ENCODE assay signal across 8 cellular contexts in the genomic region with DNA sequence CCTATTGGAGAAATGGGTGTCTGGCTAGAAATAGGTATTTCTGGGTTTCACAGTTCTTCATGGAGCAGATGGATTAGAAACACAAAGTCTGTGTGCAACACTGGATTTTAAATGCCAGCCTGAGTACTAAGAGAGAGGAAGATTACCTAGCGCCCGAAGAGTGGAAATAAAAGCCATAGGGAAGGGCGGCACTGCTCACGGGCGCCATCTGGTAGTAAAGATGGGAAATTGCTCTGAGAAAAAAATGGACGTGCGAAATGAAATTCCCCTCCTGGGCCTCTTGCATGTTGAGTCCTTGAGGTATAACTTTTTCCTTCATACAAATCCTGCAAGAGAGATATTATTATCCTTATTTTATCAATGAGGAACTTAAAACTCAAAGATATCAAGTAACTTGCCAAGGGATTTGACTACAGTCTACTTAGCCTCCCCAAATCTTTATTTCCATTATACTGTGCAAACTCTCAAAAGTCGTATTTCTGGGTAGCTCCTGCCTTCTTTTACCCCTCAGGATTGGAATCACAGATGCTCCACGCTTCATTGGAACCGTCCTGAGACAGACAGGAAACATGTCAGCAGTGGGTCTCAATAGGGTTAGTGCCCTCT.
DNase-seq lines count a peak whose midpoint lies in the region; ATAC-seq and TF ChIP-seq lines count a peak whose summit lies in the region.

No MANE protein-coding gene starts in this region.

- TF ChIP-seq POLR2A in gastrocnemius medialis (IDR thresholded peaks at IDR 0.05) = no peak

- CTCF ChIA-PET in SK-N-SH (lab: Yijun Ruan, JAX) = interaction anchor here (0.5 to 6.9 kb wide), 69 partner anchors 8 to 432 kb away, joined by 3 to 104 read pairs (median 4); partner anchors contain the start of genes HLF and SMIM36

- DNase-seq in AG10803 (ENCODE audit: low read depth) (peak; percentile 51), MM.1S (peak; percentile 53), SK-N-SH (peak; percentile 57), right cardiac atrium (peak; percentile 22 to 64 (median 53)), gastrocnemius medialis (peak; percentile 7 to 25)

- H3K4me2 ChIP-seq in MM.1S (ENCODE audit: low read depth, low read length) = no peak overlapping the region
- H3K4me2 ChIP-seq in SK-N-SH = no peak overlapping the region

- no peak for TF ChIP-seq EP300 in SK-N-SH (IDR thresholded peaks at IDR 0.05; ENCODE audit: borderline replicate concordance in 1 of 2, low read depth in 1 of 2, low read length in 1 of 2)

- in situ Hi-C loops in gastrocnemius medialis (cut with MboI; ENCODE audit: low sequenced_read_pairs in 4 of 4) = no loop called here

- no peak overlapping the region for H2AFZ ChIP-seq in MM.1S (ENCODE audit: low read length)
- peak overlapping the region; percentile 14; the same call in 1 of the 2 replicates for H2AFZ ChIP-seq in SK-N-SH (ENCODE audit: low read depth)

- H3K9me2 ChIP-seq in MM.1S (replicated peaks; ENCODE audit: insufficient read depth, low read length) = no peaks in the 10 kb centered on the region
- no peaks in the 10 kb centered on the region for H3K9me2 ChIP-seq in SK-N-SH

- intact Hi-C loops in right cardiac atrium (cut with DNase I) (loop anchor here in 2 of 4 donors (5.0 to 10.0 kb wide), 3 partner anchors 114 to 357 kb away; no protein-coding TSS in a partner anchor), gastrocnemius medialis (cut with DNase I; ENCODE audit: low total_unique reads) (loop anchor here (1.0 to 5.0 kb wide), 3 partner anchors 28 to 356 kb away; no protein-coding TSS in a partner anchor)

- H3K36me3 ChIP-seq in MM.1S (replicated peaks; ENCODE audit: insufficient read depth, low read length) (no peaks in the 10 kb centered on the region), SK-N-SH (replicated peaks in 1 of 2; ENCODE audit: control insufficient read depth in 1 of 2, insufficient read depth in 2 of 2, low read length in 1 of 2) (no peaks in the 10 kb centered on the region), gastrocnemius medialis (no peaks in the 10 kb centered on the region)

- 9% methylated on average over 10 of the region's 10 CpGs for WGBS in SK-N-SH (ENCODE audit: low lambda C conversion rate)
- WGBS in right cardiac atrium = 13% methylated on average over 10 of the region's 10 CpGs

- peak; percentile 91 for TF ChIP-seq RAD21 in SK-N-SH (IDR thresholded peaks at IDR 0.05; ENCODE audit: low read length)

- no peaks in the 10 kb centered on the region for H3K27me3 ChIP-seq in MM.1S (replicated peaks; ENCODE audit: insufficient read depth, low read length)
- no peaks in the 10 kb centered on the region for H3K27me3 ChIP-seq in SK-N-SH (ENCODE audit: insufficient read depth)
- no peaks in the 10 kb centered on the region for H3K27me3 ChIP-seq in right cardiac atrium (ENCODE audit: control insufficient read depth, insufficient read depth)
- no peaks in the 10 kb centered on the region for H3K27me3 ChIP-seq in gastrocnemius medialis

- H3K4me1 ChIP-seq in MM.1S (ENCODE audit: low read length) = no peaks in the 10 kb centered on the region
- peaks cover 0 to 2% of the 10 kb centered on the region in 2 experiments; a peak in 1 of 4 replicates for H3K4me1 ChIP-seq in SK-N-SH (ENCODE audit: control insufficient read depth in 1 of 2, insufficient read depth in 2 of 2, low read depth in 1 of 2, low read length in 1 of 2)
- H3K4me1 ChIP-seq in right cardiac atrium (ENCODE audit: control insufficient read depth, insufficient read depth, low read length) = no peaks in the 10 kb centered on the region
- no peaks in the 10 kb centered on the region for H3K4me1 ChIP-seq in gastrocnemius medialis

- TF ChIP-seq CTCF in AG10803 (conservative IDR thresholded peaks at IDR 0.05; ENCODE audit: low read length) = peak; percentile 88
- peak; percentile 83 for TF ChIP-seq CTCF in MM.1S (IDR thresholded peaks at IDR 0.05; ENCODE audit: low read length)
- peak; percentile 98 for TF ChIP-seq CTCF in SK-N-SH (IDR thresholded peaks at IDR 0.05)
- peak; percentile 50 to 87 (median 68) for TF ChIP-seq CTCF in gastrocnemius medialis (IDR thresholded peaks at IDR 0.05 in 4 of 5, conservative IDR thresholded peaks at IDR 0.05 in 1 of 5)

- peak; percentile 65 for ATAC-seq in GM19452 (IDR thresholded peaks at IDR 0.05; ENCODE audit: unreplicated experiment)
- peak; percentile 74 to 79 for ATAC-seq in right cardiac atrium
- peak; percentile 47 to 75 for ATAC-seq in gastrocnemius medialis
- ATAC-seq in HG02884 (IDR thresholded peaks at IDR 0.05; ENCODE audit: unreplicated experiment) = no peak

- H3F3A ChIP-seq in MM.1S (ENCODE audit: insufficient read depth, low read length) (no peaks in the 10 kb centered on the region), SK-N-SH (replicated peaks; ENCODE audit: insufficient read depth) (no peaks in the 10 kb centered on the region)

- no peak overlapping the region for H3K27ac ChIP-seq in MM.1S (ENCODE audit: low read length)
- no peak overlapping the region for H3K27ac ChIP-seq in SK-N-SH (ENCODE audit: low read depth in 2 of 2, low read length in 1 of 2)
- peak overlapping the region; percentile 68 for H3K27ac ChIP-seq in angular gyrus (ENCODE audit: low read depth, low read length)
- no peak overlapping the region for H3K27ac ChIP-seq in right cardiac atrium (ENCODE audit: low read length)
- H3K27ac ChIP-seq in gastrocnemius medialis = no peak overlapping the region

- no peak overlapping the region for H3K9ac ChIP-seq in MM.1S (ENCODE audit: low read length)
- H3K9ac ChIP-seq in SK-N-SH = no peak overlapping the region

- H3K79me2 ChIP-seq in MM.1S (ENCODE audit: low read length) (no peaks in the 10 kb centered on the region), SK-N-SH (ENCODE audit: insufficient read depth) (no peaks in the 10 kb centered on the region)

- no peak overlapping the region for H3K4me3 ChIP-seq in AG10803 (ENCODE audit: low read length)
- H3K4me3 ChIP-seq in MM.1S (ENCODE audit: low read length) = no peak overlapping the region
- no peak overlapping the region for H3K4me3 ChIP-seq in SK-N-SH (ENCODE audit: low read depth in 2 of 2, low read length in 1 of 2)
- no peak overlapping the region for H3K4me3 ChIP-seq in right cardiac atrium (ENCODE audit: low read length)
- no peak overlapping the region for H3K4me3 ChIP-seq in gastrocnemius medialis

- H4K20me1 ChIP-seq in MM.1S (ENCODE audit: insufficient read depth, low read length) (no peaks in the 10 kb centered on the region), SK-N-SH (ENCODE audit: insufficient read depth) (no peaks in the 10 kb centered on the region)

- no peaks in the 10 kb centered on the region for H3K9me3 ChIP-seq in MM.1S (replicated peaks; ENCODE audit: insufficient read depth, low read length)
- no peaks in the 10 kb centered on the region for H3K9me3 ChIP-seq in SK-N-SH
- no peaks in the 10 kb centered on the region for H3K9me3 ChIP-seq in right cardiac atrium (ENCODE audit: control insufficient read depth, low read length)
- H3K9me3 ChIP-seq in gastrocnemius medialis = no peaks in the 10 kb centered on the region

- POLR2A ChIA-PET in SK-N-SH (lab: Yijun Ruan, JAX) = no interaction called here

TF ChIP-seq in SK-N-SH, 30 proteins besides CTCF, POLR2A, EP300 and RAD21:
- TF ChIP-seq TEAD4 (IDR thresholded peaks at IDR 0.05; ENCODE audit: borderline replicate concordance, insufficient read depth) (no peak), MEF2A (IDR thresholded peaks at IDR 0.05; ENCODE audit: borderline replicate concordance, low read depth) (no peak), NRF1 (IDR thresholded peaks at IDR 0.05; ENCODE audit: low read depth, low read length) (peak; percentile 25; the same call in 1 of the 2 replicates), TAF1 (IDR thresholded peaks at IDR 0.05; ENCODE audit: borderline replicate concordance, low read depth, low read length) (no peak), SMC3 (IDR thresholded peaks at IDR 0.05; ENCODE audit: low read depth, low read length) (peak; percentile 98), POLR2AphosphoS5 (IDR thresholded peaks at IDR 0.05; ENCODE audit: low read depth, low read length) (no peak), FOXJ3 (CRISPR knock-in tag; IDR thresholded peaks at IDR 0.05) (no peak), ELF1 (IDR thresholded peaks at IDR 0.05) (no peak), FOSL2 (IDR thresholded peaks at IDR 0.05; ENCODE audit: borderline replicate concordance, low read depth) (no peak), CHD2 (IDR thresholded peaks at IDR 0.05; ENCODE audit: low read length, partially characterized antibody) (peak; percentile 17), RFX5 (IDR thresholded peaks at IDR 0.05; ENCODE audit: low read length) (peak; percentile 10; the same call in 1 of the 2 replicates), NFIC (IDR thresholded peaks at IDR 0.05; ENCODE audit: borderline replicate concordance) (no peak), RCOR1 (IDR thresholded peaks at IDR 0.05; ENCODE audit: low read length) (no peak), MAX (IDR thresholded peaks at IDR 0.05; ENCODE audit: low read depth) (no peak), EZH2phosphoT487 (IDR thresholded peaks at IDR 0.05; ENCODE audit: borderline replicate concordance, low read depth) (no peak)
- TF ChIP-seq, protein P1, sequence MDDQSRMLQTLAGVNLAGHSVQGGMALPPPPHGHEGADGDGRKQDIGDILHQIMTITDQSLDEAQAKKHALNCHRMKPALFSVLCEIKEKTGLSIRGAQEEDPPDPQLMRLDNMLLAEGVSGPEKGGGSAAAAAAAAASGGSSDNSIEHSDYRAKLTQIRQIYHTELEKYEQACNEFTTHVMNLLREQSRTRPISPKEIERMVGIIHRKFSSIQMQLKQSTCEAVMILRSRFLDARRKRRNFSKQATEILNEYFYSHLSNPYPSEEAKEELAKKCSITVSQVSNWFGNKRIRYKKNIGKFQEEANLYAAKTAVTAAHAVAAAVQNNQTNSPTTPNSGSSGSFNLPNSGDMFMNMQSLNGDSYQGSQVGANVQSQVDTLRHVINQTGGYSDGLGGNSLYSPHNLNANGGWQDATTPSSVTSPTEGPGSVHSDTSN (IDR thresholded peaks at IDR 0.05) = no peak
- TF ChIP-seq, protein P2, sequence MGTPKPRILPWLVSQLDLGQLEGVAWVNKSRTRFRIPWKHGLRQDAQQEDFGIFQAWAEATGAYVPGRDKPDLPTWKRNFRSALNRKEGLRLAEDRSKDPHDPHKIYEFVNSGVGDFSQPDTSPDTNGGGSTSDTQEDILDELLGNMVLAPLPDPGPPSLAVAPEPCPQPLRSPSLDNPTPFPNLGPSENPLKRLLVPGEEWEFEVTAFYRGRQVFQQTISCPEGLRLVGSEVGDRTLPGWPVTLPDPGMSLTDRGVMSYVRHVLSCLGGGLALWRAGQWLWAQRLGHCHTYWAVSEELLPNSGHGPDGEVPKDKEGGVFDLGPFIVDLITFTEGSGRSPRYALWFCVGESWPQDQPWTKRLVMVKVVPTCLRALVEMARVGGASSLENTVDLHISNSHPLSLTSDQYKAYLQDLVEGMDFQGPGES (IDR thresholded peaks at IDR 0.05; ENCODE audit: low read depth, low read length) = no peak
